ENCODE assay signal across 1 cellular context in the genomic region with DNA sequence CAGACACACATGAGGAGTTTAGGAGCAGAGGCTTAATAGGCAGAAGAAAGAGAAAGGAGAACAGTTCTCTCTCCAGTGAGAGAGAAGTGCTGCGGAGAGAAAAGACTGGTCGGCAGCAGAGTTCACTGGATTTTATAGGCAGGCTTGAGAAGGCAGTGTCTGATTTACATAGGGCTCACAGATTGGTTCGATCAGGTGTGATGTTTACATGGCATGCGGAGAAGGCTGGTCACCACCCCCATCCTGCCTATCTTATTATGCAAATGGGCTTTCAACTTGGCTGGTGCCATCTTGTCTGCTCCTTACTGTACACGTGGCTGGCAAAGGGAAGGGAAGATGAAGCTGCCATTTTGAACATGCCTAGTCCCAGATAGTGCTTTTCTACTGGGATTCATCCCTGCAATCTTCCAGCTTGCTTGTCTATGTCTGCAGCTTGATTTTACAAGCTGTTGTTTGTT.
TF ChIP-seq lines count a peak whose summit lies in the region.

No MANE protein-coding gene starts in this region.

TF ChIP-seq in K562, 482 proteins besides CTCF, POLR2A, EP300 and RAD21 (continued from another document and continues in another):
- TF ChIP-seq, protein P1, sequence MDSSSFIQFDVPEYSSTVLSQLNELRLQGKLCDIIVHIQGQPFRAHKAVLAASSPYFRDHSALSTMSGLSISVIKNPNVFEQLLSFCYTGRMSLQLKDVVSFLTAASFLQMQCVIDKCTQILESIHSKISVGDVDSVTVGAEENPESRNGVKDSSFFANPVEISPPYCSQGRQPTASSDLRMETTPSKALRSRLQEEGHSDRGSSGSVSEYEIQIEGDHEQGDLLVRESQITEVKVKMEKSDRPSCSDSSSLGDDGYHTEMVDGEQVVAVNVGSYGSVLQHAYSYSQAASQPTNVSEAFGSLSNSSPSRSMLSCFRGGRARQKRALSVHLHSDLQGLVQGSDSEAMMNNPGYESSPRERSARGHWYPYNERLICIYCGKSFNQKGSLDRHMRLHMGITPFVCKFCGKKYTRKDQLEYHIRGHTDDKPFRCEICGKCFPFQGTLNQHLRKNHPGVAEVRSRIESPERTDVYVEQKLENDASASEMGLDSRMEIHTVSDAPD (CRISPR knock-in tag; IDR thresholded peaks at IDR 0.05), result no peak
- no peak for TF ChIP-seq LEF1 (IDR thresholded peaks at IDR 0.05)
- TF ChIP-seq, protein P2, sequence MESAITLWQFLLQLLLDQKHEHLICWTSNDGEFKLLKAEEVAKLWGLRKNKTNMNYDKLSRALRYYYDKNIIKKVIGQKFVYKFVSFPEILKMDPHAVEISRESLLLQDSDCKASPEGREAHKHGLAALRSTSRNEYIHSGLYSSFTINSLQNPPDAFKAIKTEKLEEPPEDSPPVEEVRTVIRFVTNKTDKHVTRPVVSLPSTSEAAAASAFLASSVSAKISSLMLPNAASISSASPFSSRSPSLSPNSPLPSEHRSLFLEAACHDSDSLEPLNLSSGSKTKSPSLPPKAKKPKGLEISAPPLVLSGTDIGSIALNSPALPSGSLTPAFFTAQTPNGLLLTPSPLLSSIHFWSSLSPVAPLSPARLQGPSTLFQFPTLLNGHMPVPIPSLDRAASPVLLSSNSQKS (CRISPR knock-in tag; IDR thresholded peaks at IDR 0.05), result no peak
- peak; percentile 36; the same call in 1 of the 2 replicates for TF ChIP-seq SMAD4 (CRISPR knock-in tag; conservative IDR thresholded peaks at IDR 0.05)
- TF ChIP-seq PPARD (CRISPR knock-in tag; IDR thresholded peaks at IDR 0.05), result no peak
- TF ChIP-seq CBFA2T2 (conservative IDR thresholded peaks at IDR 0.05), result no peak
- TF ChIP-seq MCM3 (IDR thresholded peaks at IDR 0.05), result no peak
- TF ChIP-seq NCOA2 (IDR thresholded peaks at IDR 0.05; ENCODE audit: partially characterized antibody in 2 of 2), result no peak
- TF ChIP-seq, protein P3, sequence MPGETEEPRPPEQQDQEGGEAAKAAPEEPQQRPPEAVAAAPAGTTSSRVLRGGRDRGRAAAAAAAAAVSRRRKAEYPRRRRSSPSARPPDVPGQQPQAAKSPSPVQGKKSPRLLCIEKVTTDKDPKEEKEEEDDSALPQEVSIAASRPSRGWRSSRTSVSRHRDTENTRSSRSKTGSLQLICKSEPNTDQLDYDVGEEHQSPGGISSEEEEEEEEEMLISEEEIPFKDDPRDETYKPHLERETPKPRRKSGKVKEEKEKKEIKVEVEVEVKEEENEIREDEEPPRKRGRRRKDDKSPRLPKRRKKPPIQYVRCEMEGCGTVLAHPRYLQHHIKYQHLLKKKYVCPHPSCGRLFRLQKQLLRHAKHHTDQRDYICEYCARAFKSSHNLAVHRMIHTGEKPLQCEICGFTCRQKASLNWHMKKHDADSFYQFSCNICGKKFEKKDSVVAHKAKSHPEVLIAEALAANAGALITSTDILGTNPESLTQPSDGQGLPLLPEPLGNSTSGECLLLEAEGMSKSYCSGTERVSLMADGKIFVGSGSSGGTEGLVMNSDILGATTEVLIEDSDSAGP (CRISPR knock-in tag; IDR thresholded peaks at IDR 0.05), result no peak
- TF ChIP-seq MBD2 (IDR thresholded peaks at IDR 0.05; ENCODE audit: borderline replicate concordance, low read depth), result 0 out of 2 replicates have a peak, but pooled peaks have one; percentile 27
- TF ChIP-seq POLR2H (tag; IDR thresholded peaks at IDR 0.05; ENCODE audit: low read depth), result peak; percentile 97
- no peak for TF ChIP-seq DPF2 (IDR thresholded peaks at IDR 0.05)
- no peak for TF ChIP-seq U2AF1 (optimal IDR thresholded peaks at IDR 0.05; ENCODE audit: low read depth, low read length)
- TF ChIP-seq, protein P4, sequence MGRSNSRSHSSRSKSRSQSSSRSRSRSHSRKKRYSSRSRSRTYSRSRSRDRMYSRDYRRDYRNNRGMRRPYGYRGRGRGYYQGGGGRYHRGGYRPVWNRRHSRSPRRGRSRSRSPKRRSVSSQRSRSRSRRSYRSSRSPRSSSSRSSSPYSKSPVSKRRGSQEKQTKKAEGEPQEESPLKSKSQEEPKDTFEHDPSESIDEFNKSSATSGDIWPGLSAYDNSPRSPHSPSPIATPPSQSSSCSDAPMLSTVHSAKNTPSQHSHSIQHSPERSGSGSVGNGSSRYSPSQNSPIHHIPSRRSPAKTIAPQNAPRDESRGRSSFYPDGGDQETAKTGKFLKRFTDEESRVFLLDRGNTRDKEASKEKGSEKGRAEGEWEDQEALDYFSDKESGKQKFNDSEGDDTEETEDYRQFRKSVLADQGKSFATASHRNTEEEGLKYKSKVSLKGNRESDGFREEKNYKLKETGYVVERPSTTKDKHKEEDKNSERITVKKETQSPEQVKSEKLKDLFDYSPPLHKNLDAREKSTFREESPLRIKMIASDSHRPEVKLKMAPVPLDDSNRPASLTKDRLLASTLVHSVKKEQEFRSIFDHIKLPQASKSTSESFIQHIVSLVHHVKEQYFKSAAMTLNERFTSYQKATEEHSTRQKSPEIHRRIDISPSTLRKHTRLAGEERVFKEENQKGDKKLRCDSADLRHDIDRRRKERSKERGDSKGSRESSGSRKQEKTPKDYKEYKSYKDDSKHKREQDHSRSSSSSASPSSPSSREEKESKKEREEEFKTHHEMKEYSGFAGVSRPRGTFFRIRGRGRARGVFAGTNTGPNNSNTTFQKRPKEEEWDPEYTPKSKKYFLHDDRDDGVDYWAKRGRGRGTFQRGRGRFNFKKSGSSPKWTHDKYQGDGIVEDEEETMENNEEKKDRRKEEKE (IDR thresholded peaks at IDR 0.05; ENCODE audit: borderline replicate concordance in 1 of 2, control insufficient read depth in 1 of 2, low read depth in 2 of 2, low read length in 1 of 2), result no peak
- no peak for TF ChIP-seq KLF10 (CRISPR knock-in tag; IDR thresholded peaks at IDR 0.05)
- no peak for TF ChIP-seq TBL1XR1 (IDR thresholded peaks at IDR 0.05; ENCODE audit: low read length in 2 of 2)
- no peak for TF ChIP-seq ZNF384 (IDR thresholded peaks at IDR 0.05; ENCODE audit: low read depth, low read length)
- TF ChIP-seq, protein P5, sequence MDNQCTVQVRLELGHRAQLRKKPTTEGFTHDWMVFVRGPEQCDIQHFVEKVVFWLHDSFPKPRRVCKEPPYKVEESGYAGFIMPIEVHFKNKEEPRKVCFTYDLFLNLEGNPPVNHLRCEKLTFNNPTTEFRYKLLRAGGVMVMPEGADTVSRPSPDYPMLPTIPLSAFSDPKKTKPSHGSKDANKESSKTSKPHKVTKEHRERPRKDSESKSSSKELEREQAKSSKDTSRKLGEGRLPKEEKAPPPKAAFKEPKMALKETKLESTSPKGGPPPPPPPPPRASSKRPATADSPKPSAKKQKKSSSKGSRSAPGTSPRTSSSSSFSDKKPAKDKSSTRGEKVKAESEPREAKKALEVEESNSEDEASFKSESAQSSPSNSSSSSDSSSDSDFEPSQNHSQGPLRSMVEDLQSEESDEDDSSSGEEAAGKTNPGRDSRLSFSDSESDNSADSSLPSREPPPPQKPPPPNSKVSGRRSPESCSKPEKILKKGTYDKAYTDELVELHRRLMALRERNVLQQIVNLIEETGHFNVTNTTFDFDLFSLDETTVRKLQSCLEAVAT (IDR thresholded peaks at IDR 0.05), result peak in 1 of 2 experiments; percentile 34; a peak in 1 of 4 replicates
- TF ChIP-seq, protein P6, sequence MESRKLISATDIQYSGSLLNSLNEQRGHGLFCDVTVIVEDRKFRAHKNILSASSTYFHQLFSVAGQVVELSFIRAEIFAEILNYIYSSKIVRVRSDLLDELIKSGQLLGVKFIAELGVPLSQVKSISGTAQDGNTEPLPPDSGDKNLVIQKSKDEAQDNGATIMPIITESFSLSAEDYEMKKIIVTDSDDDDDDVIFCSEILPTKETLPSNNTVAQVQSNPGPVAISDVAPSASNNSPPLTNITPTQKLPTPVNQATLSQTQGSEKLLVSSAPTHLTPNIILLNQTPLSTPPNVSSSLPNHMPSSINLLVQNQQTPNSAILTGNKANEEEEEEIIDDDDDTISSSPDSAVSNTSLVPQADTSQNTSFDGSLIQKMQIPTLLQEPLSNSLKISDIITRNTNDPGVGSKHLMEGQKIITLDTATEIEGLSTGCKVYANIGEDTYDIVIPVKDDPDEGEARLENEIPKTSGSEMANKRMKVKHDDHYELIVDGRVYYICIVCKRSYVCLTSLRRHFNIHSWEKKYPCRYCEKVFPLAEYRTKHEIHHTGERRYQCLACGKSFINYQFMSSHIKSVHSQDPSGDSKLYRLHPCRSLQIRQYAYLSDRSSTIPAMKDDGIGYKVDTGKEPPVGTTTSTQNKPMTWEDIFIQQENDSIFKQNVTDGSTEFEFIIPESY (CRISPR knock-in tag; IDR thresholded peaks at IDR 0.05), result no peak
- TF ChIP-seq, protein P7, sequence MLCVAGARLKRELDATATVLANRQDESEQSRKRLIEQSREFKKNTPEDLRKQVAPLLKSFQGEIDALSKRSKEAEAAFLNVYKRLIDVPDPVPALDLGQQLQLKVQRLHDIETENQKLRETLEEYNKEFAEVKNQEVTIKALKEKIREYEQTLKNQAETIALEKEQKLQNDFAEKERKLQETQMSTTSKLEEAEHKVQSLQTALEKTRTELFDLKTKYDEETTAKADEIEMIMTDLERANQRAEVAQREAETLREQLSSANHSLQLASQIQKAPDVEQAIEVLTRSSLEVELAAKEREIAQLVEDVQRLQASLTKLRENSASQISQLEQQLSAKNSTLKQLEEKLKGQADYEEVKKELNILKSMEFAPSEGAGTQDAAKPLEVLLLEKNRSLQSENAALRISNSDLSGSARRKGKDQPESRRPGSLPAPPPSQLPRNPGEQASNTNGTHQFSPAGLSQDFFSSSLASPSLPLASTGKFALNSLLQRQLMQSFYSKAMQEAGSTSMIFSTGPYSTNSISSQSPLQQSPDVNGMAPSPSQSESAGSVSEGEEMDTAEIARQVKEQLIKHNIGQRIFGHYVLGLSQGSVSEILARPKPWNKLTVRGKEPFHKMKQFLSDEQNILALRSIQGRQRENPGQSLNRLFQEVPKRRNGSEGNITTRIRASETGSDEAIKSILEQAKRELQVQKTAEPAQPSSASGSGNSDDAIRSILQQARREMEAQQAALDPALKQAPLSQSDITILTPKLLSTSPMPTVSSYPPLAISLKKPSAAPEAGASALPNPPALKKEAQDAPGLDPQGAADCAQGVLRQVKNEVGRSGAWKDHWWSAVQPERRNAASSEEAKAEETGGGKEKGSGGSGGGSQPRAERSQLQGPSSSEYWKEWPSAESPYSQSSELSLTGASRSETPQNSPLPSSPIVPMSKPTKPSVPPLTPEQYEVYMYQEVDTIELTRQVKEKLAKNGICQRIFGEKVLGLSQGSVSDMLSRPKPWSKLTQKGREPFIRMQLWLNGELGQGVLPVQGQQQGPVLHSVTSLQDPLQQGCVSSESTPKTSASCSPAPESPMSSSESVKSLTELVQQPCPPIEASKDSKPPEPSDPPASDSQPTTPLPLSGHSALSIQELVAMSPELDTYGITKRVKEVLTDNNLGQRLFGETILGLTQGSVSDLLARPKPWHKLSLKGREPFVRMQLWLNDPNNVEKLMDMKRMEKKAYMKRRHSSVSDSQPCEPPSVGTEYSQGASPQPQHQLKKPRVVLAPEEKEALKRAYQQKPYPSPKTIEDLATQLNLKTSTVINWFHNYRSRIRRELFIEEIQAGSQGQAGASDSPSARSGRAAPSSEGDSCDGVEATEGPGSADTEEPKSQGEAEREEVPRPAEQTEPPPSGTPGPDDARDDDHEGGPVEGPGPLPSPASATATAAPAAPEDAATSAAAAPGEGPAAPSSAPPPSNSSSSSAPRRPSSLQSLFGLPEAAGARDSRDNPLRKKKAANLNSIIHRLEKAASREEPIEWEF (CRISPR knock-in tag; IDR thresholded peaks at IDR 0.05), result no peak
- 0 out of 2 replicates have a peak, but pooled peaks have one; percentile 19 for TF ChIP-seq RBFOX2 (IDR thresholded peaks at IDR 0.05; ENCODE audit: low read depth, low read length)
- no peak for TF ChIP-seq ZNF224 (CRISPR knock-in tag; IDR thresholded peaks at IDR 0.05)
- TF ChIP-seq ZBTB17 (CRISPR knock-in tag; IDR thresholded peaks at IDR 0.05), result no peak
- TF ChIP-seq ZNF263 (CRISPR knock-in tag; IDR thresholded peaks at IDR 0.05; ENCODE audit: borderline replicate concordance), result no peak
- no peak for TF ChIP-seq ETS2 (tag; IDR thresholded peaks at IDR 0.05; ENCODE audit: borderline replicate concordance, poor library complexity, severe bottlenecking)
- no peak for TF ChIP-seq ZFP36 (IDR thresholded peaks at IDR 0.05; ENCODE audit: low read depth, low read length, partially characterized antibody)
- TF ChIP-seq, protein P8, sequence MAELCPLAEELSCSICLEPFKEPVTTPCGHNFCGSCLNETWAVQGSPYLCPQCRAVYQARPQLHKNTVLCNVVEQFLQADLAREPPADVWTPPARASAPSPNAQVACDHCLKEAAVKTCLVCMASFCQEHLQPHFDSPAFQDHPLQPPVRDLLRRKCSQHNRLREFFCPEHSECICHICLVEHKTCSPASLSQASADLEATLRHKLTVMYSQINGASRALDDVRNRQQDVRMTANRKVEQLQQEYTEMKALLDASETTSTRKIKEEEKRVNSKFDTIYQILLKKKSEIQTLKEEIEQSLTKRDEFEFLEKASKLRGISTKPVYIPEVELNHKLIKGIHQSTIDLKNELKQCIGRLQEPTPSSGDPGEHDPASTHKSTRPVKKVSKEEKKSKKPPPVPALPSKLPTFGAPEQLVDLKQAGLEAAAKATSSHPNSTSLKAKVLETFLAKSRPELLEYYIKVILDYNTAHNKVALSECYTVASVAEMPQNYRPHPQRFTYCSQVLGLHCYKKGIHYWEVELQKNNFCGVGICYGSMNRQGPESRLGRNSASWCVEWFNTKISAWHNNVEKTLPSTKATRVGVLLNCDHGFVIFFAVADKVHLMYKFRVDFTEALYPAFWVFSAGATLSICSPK (IDR thresholded peaks at IDR 0.05; ENCODE audit: borderline replicate concordance), result no peak
- TF ChIP-seq, protein P9, sequence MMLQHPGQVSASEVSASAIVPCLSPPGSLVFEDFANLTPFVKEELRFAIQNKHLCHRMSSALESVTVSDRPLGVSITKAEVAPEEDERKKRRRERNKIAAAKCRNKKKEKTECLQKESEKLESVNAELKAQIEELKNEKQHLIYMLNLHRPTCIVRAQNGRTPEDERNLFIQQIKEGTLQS (IDR thresholded peaks at IDR 0.05), result no peak
- TF ChIP-seq, protein P9 (CRISPR knock-in tag; conservative IDR thresholded peaks at IDR 0.05), result no peak
- TF ChIP-seq, protein P10, sequence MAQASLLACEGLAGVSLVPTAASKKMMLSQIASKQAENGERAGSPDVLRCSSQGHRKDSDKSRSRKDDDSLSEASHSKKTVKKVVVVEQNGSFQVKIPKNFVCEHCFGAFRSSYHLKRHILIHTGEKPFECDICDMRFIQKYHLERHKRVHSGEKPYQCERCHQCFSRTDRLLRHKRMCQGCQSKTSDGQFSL (CRISPR knock-in tag; IDR thresholded peaks at IDR 0.05), result no peak
- TF ChIP-seq, protein P10 (tag; IDR thresholded peaks at IDR 0.05), result no peak
- TF ChIP-seq RAD51 (IDR thresholded peaks at IDR 0.05; ENCODE audit: borderline replicate concordance, low read depth), result no peak
- no peak for TF ChIP-seq ETV6 (IDR thresholded peaks at IDR 0.05; ENCODE audit: borderline replicate concordance in 1 of 2, low read depth in 2 of 2, low read length in 1 of 2)
- no peak for TF ChIP-seq ETV6 (CRISPR knock-in tag; IDR thresholded peaks at IDR 0.05; ENCODE audit: borderline replicate concordance)
- no peak for TF ChIP-seq PHB2 (IDR thresholded peaks at IDR 0.05; ENCODE audit: low read depth)
- TF ChIP-seq PRMT5 (CRISPR knock-in tag; IDR thresholded peaks at IDR 0.05), result no peak
- TF ChIP-seq, protein P11, sequence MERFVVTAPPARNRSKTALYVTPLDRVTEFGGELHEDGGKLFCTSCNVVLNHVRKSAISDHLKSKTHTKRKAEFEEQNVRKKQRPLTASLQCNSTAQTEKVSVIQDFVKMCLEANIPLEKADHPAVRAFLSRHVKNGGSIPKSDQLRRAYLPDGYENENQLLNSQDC (CRISPR knock-in tag; IDR thresholded peaks at IDR 0.05), result no peak
- no peak for TF ChIP-seq PHF8 (IDR thresholded peaks at IDR 0.05; ENCODE audit: borderline replicate concordance, low read length)
- 0 out of 2 replicates have a peak, but pooled peaks have one; percentile 3 for TF ChIP-seq NFIC (IDR thresholded peaks at IDR 0.05)
